ENCODE assay signal across 16 cellular contexts in the genomic region with DNA sequence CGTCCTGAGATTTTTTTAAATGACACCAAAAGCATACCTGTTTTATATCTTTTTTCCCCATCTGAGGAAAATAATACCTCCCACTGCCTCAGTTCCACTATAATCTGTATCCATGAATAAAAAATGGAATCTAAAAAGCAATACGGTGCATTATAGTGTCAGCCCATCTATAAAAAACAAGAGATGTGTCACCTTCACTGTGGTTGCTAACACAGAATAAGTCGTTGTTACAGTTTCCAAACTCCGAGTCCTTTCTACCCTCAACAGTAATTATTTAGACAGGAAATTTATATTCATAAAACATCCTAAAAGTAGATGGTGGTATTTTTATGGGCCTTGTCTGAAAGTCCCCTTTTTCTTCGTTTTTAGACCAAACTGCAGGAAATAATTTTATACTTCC.
"Had no signal": no experiment of that assay in that cellular context is flagged by ENCODE, and none has a peak within 500 bp of the region (broad histone marks: within the 10 kb centered on the region; RNA-seq: fewer than 3 reads in every experiment).

No MANE protein-coding gene starts in this region.

- H3K27ac ChIP-seq: neural progenitor cell, suprapubic skin, WERI-Rb-1 had no signal

- H3K4me3 ChIP-seq: neural progenitor cell, suprapubic skin had no signal

- H3K27me3 ChIP-seq: dorsolateral prefrontal cortex, neural progenitor cell, suprapubic skin had no signal

- H3K4me2 ChIP-seq: neural progenitor cell had no signal

- DNase-seq: activated CD4-positive, alpha-beta T cell treated with anti-CD3 and anti-CD28 coated beads, Interleukin-2, amount 50 U/mL, for 4 hours; activated effector memory CD4-positive, alpha-beta T cell treated with anti-CD3 and anti-CD28 coated beads, Interleukin-2, amount 50 U/mL, for 16 hours; central memory CD4-positive, alpha-beta T cell; dorsolateral prefrontal cortex; erythroblast; head of caudate nucleus; left ventricle myocardium superior; SIG-M5; stimulated activated naive CD8-positive, alpha-beta T cell treated with anti-CD3 and anti-CD28 coated beads, Interleukin-15, amount 100 ng/mL, for 72 hours; WERI-Rb-1 had no signal

- H3K9me3 Mint-ChIP-seq: activated naive CD4-positive, alpha-beta T cell treated with anti-CD3 and anti-CD28 coated beads, Interleukin-2, amount 50 U/mL, for 24 hours; stimulated activated naive CD8-positive, alpha-beta T cell treated with anti-CD3 and anti-CD28 coated beads, Interleukin-15, amount 100 ng/mL, for 72 hours; T-helper 1 cell treated with Interleukin-12 subunit alpha and Interleukin-12 subunit beta and Interleukin-4 antibody, amounts not matched to agents 30 μg/mL and 1 μg/mL, for 36 hours had no signal

- H3K9ac ChIP-seq: neural progenitor cell had no signal

- H3K27ac Mint-ChIP-seq: neural progenitor cell; progenitor cell of endocrine pancreas; T-helper 1 cell treated with Interleukin-12 subunit alpha and Interleukin-12 subunit beta and Interleukin-4 antibody, amounts not matched to agents 30 μg/mL and 1 μg/mL, for 36 hours; type B pancreatic cell had no signal

- H3K9me3 ChIP-seq: suprapubic skin had no signal

- H2AFZ ChIP-seq: neural progenitor cell had no signal

- H3K4me3 Mint-ChIP-seq: activated naive CD4-positive, alpha-beta T cell treated with anti-CD3 and anti-CD28 coated beads, Interleukin-2, amount 50 U/mL, for 24 hours; neural progenitor cell; T-helper 1 cell treated with Interleukin-12 subunit alpha and Interleukin-12 subunit beta and Interleukin-4 antibody, amounts not matched to agents 30 μg/mL and 1 μg/mL, for 36 hours; type B pancreatic cell had no signal

- ATAC-seq: stimulated activated naive CD8-positive, alpha-beta T cell treated with anti-CD3 and anti-CD28 coated beads, Interleukin-15, amount 100 ng/mL, for 72 hours had no signal

- H3K36me3 ChIP-seq: neural progenitor cell, WERI-Rb-1 had no signal

- H3K27me3 Mint-ChIP-seq: activated naive CD4-positive, alpha-beta T cell treated with anti-CD3 and anti-CD28 coated beads, Interleukin-2, amount 50 U/mL, for 24 hours; stimulated activated naive CD8-positive, alpha-beta T cell treated with anti-CD3 and anti-CD28 coated beads, Interleukin-15, amount 100 ng/mL, for 72 hours had no signal
